In the genomic region with DNA sequence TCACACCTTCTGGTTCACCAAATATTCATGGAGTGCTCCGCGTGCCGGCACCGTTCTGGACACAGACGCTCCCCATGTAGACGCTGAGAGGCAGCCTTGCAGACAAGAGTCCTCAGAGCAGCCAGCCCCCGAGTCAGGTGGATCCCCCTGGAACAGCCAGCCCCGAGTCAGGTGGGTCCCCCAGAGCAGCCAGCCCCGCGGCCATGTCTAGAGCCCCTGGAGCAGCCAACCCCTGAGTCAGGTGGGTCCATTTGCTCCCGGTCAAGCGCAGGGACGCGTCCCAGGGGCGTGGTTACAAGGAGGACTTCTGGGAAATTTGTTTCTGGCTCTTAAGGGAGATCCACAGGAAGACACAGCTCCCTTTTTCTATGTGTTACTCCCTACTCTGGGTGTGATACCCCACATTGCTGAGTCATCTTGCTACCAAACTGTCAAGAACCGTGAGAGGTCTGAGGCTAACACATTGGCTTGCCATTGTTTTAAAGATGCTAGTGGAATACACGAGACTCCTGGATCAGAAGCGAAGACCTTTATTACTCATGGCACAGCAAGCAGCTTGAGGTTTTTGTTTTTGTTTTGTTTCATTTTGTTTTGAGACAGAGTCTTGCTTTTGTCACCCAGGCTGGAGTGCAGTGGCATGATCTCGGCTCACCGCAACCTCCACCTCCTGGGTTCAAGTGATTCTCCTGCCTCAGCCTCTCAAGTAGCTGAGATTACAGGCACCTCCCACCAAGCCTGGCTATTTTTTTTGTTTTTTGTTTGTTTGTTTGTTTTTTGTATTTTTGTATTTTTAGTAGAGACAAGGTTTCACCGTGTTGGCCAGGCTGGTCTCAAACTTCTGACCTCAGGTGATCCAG, we compare ENCODE assay signal across 13 cellular contexts. TPM values are rescaled to one million over a fixed set of nuclear protein-coding genes. Genes with fewer than 3 reads are reported as not detected.
DNase-seq lines count a peak whose midpoint lies in the region; ATAC-seq, FAIRE-seq and TF ChIP-seq lines count a peak whose summit lies in the region.
"Had no signal": no experiment of that assay in that cellular context is flagged by ENCODE, and none has a peak within 500 bp of the region (broad histone marks: within the 10 kb centered on the region; RNA-seq: fewer than 3 reads in every experiment).

No MANE protein-coding gene starts in this region.

- ATAC-seq in heart right ventricle, result no peak
- peak; percentile 90 for ATAC-seq in activated naive CD8-positive, alpha-beta T cell treated with anti-CD3 and anti-CD28 coated beads, Interleukin-2, amount 50 U/mL, for 24 hours
- no peak for ATAC-seq in GM21717 (IDR thresholded peaks at IDR 0.05; ENCODE audit: unreplicated experiment)

- intact Hi-C loops in left ventricle myocardium inferior (cut with micrococcal nuclease), result no loop called here
- intact Hi-C loops in heart right ventricle (cut with DNase I), result no loop called here
- intact Hi-C loops in ovary (cut with DNase I), result no loop called here

- peaks cover 5% of the 10 kb centered on the region for H3K9me3 Mint-ChIP-seq in activated naive CD8-positive, alpha-beta T cell treated with anti-CD3 and anti-CD28 coated beads, Interleukin-2, amount 50 U/mL, for 24 hours
- H3K9me3 Mint-ChIP-seq: CD4-positive, alpha-beta T cell had no signal

- H3K4me3 ChIP-seq in left ventricle myocardium inferior (no peak overlapping the region), heart right ventricle (no peak overlapping the region), ovary (no peak overlapping the region)

- no peaks in the 10 kb centered on the region for H3K36me3 Mint-ChIP-seq in activated naive CD8-positive, alpha-beta T cell treated with anti-CD3 and anti-CD28 coated beads, Interleukin-2, amount 50 U/mL, for 24 hours (ENCODE audit: low read depth)

- H3K27me3 ChIP-seq in left ventricle myocardium inferior (ENCODE audit: low read depth), result peaks cover 83% of the 10 kb centered on the region
- peaks cover 0 to 66% (median 48%) of the 10 kb centered on the region in 7 donors for H3K27me3 ChIP-seq in heart right ventricle
- H3K27me3 ChIP-seq in ovary, result no peaks in the 10 kb centered on the region

- peaks cover 8% of the 10 kb centered on the region for H3K27me3 Mint-ChIP-seq in activated naive CD8-positive, alpha-beta T cell treated with anti-CD3 and anti-CD28 coated beads, Interleukin-2, amount 50 U/mL, for 24 hours
- H3K27me3 Mint-ChIP-seq: CD4-positive, alpha-beta T cell had no signal

- no peak overlapping the region for H3K4me3 Mint-ChIP-seq in activated naive CD8-positive, alpha-beta T cell treated with anti-CD3 and anti-CD28 coated beads, Interleukin-2, amount 50 U/mL, for 24 hours
- H3K4me3 Mint-ChIP-seq: CD4-positive, alpha-beta T cell had no signal

- no peak overlapping the region for H3K27ac Mint-ChIP-seq in activated naive CD8-positive, alpha-beta T cell treated with anti-CD3 and anti-CD28 coated beads, Interleukin-2, amount 50 U/mL, for 24 hours
- H3K27ac Mint-ChIP-seq: CD4-positive, alpha-beta T cell had no signal

- H3K4me1 ChIP-seq in left ventricle myocardium inferior (no peaks in the 10 kb centered on the region), heart right ventricle (no peaks in the 10 kb centered on the region), ovary (ENCODE audit: insufficient read depth) (no peaks in the 10 kb centered on the region)

- H3K4me1 Mint-ChIP-seq in activated naive CD8-positive, alpha-beta T cell treated with anti-CD3 and anti-CD28 coated beads, Interleukin-2, amount 50 U/mL, for 24 hours, result peaks cover 14% of the 10 kb centered on the region

- H3K36me3 ChIP-seq in left ventricle myocardium inferior, result no peaks in the 10 kb centered on the region
- H3K36me3 ChIP-seq in heart right ventricle, result no peaks in the 10 kb centered on the region
- H3K36me3 ChIP-seq in ovary, result no peaks in the 10 kb centered on the region

- no peak for TF ChIP-seq POLR2A in ovary (IDR thresholded peaks at IDR 0.05)

- TF ChIP-seq CTCF in left ventricle myocardium inferior (IDR thresholded peaks at IDR 0.05; ENCODE audit: borderline replicate concordance), result no peak
- TF ChIP-seq CTCF in heart right ventricle (IDR thresholded peaks at IDR 0.05), result no peak
- TF ChIP-seq CTCF in ovary (IDR thresholded peaks at IDR 0.05), result no peak

- DNase-seq in left ventricle myocardium inferior (peak; percentile 12), heart right ventricle (no peak), M059J (ENCODE audit: low read depth) (peak; percentile 27), urothelium cell line (ENCODE audit: low spot score) (peak; percentile 67), ovary (no peak), NCI-H2107 treated with DMSO at 0.1 percent for 48 hours (lab: John Stamatoyannopoulos, UW; ENCODE audit: unreplicated experiment) (no peak)
- DNase-seq in activated naive CD8-positive, alpha-beta T cell treated with anti-CD3 and anti-CD28 coated beads, Interleukin-2, amount 50 U/mL, for 24 hours, result no peak
- DNase-seq: caudate nucleus; CD4-positive, alpha-beta T cell; occipital lobe; stimulated activated CD4-positive, alpha-beta T cell treated with anti-CD3 and anti-CD28 coated beads, Interleukin-2, amount 100 ng/mL, for 48 hours had no signal

- FAIRE-seq in urothelium cell line (lab: Jason Lieb, UNC), result peak; percentile 20

- H3K27ac ChIP-seq in left ventricle myocardium inferior (replicated peaks) (no peak overlapping the region), heart right ventricle (no peak overlapping the region), ovary (no peak overlapping the region)

- no peak for TF ChIP-seq EP300 in ovary (IDR thresholded peaks at IDR 0.05)

- WGBS in heart right ventricle, 2 donors, result 81 to 83% methylated on average over 21 of the region's 21 CpGs
- 78 to 83% (median 80%) methylated on average over 21 of the region's 21 CpGs for WGBS in ovary, 3 donors

- H3K9me3 ChIP-seq in left ventricle myocardium inferior (replicated peaks) (peaks cover under 1% of the 10 kb centered on the region), heart right ventricle (peaks cover 0 to 4% (median 0%) of the 10 kb centered on the region in 11 donors), ovary (peaks cover 0 to 6% of the 10 kb centered on the region in 2 donors)

RNA-seq across cellular contexts. Expression of a gene that starts 43.3 kb away (rescaled TPM):
- total RNA-seq in left ventricle myocardium inferior, result 8.6 TPM
- total RNA-seq in heart right ventricle, result 10 to 100 TPM in 2 of 10 donors, 1 to 10 TPM in 8; 3.1 to 14.9 (median 6.1) TPM
- polyA plus RNA-seq in heart right ventricle, result 10 to 100 TPM in 1 of 2 donors, 1 to 10 TPM in 1; 6.0 to 17.6 TPM
- not detected in 2 replicates for total RNA-seq in M059J (2014; rRNA removed; shearing (Covaris generic))
- 1 to 10 TPM in 3 of 7 donors, under 1 TPM in 3, not detected in 1; 0.53 to 2.8 (median 0.96) TPM for total RNA-seq in ovary
- polyA plus RNA-seq in ovary, result 1 to 10 TPM; 1.2 to 1.9 TPM
- total RNA-seq: HT1080 had no signal

Comparison
In these comparisons a context has a peak if more than half of its experiments do, and no peak if none do; other contexts are left out.
1. DNase-seq: peak in left ventricle myocardium inferior (single experiment), M059J (single experiment) and urothelium cell line (single experiment); none in heart right ventricle (0 of 2), activated naive CD8-positive, alpha-beta T cell treated with anti-CD3 and anti-CD28 coated beads, Interleukin-2, amount 50 U/mL, for 24 hours (single experiment), ovary (0 of 5) and NCI-H2107 treated with DMSO at 0.1 percent for 48 hours (single experiment).